Comparison of ENCODE assay signal across 13 cellular contexts in genomic region chr4:38563703-38564490, GRCh38.
DNase-seq lines count a peak whose midpoint lies in the region; ATAC-seq and TF ChIP-seq lines count a peak whose summit lies in the region.
"Had no signal": no experiment of that assay in that cellular context is flagged by ENCODE, and none has a peak within 500 bp of the region (broad histone marks: within the 10 kb centered on the region; RNA-seq: fewer than 3 reads in every experiment).

No MANE protein-coding gene starts in this region.

- intact Hi-C loops in mammary epithelial cell (cut with micrococcal nuclease) (loop anchor here (2.0 to 10.0 kb wide), 3 partner anchors 103 to 499 kb away; no protein-coding TSS in a partner anchor), cardiac septum (cut with DNase I) (loop anchor here (1.0 to 5.0 kb wide), 2 partner anchors 101 to 242 kb away; no protein-coding TSS in a partner anchor)

- ATAC-seq in HG03442 (IDR thresholded peaks at IDR 0.05; ENCODE audit: unreplicated experiment) = no peak

- in situ Hi-C loops in mammary epithelial cell (cut with MboI; ENCODE audit: low sequenced_read_pairs in 2 of 2) = no loop called here

- H3K27me3 ChIP-seq in MG63 = no peaks in the 10 kb centered on the region
- no peaks in the 10 kb centered on the region for H3K27me3 ChIP-seq in mammary epithelial cell (ENCODE audit: insufficient read depth, low read length)

- DNase-seq in MG63 = peak; percentile 25
- DNase-seq in NCI-H510A (lab: John Stamatoyannopoulos, UW) = peak; percentile 54
- no peak for DNase-seq in epithelial cell of prostate (ENCODE audit: low read depth, low spot score)
- DNase-seq in putamen (ENCODE audit: low spot score) = peak; percentile 66
- no peak for DNase-seq in mammary epithelial cell
- no peak for DNase-seq in cardiac septum (ENCODE audit: low spot score)
- DNase-seq in GM10248 (ENCODE audit: extremely low spot score) = no peak
- DNase-seq: activated naive CD8-positive, alpha-beta T cell treated with anti-CD3 and anti-CD28 coated beads, Interleukin-2, amount 10 ng/mL, durations not matched to agents 7 days and 5 days; CD4-positive, CD25-positive, alpha-beta regulatory T cell; effector memory CD4-positive, alpha-beta T cell; Kasumi-1; T-helper 1 cell had no signal

- no peak overlapping the region for H3K4me3 ChIP-seq in MG63
- H3K4me3 ChIP-seq in mammary epithelial cell (replicated peaks in 1 of 3; ENCODE audit: insufficient read depth in 1 of 3, low read depth in 2 of 3, low read length in 3 of 3) = no peak overlapping the region

- H3K36me3 ChIP-seq in MG63 (no peaks in the 10 kb centered on the region), mammary epithelial cell (ENCODE audit: insufficient read depth, low read length) (no peaks in the 10 kb centered on the region)

- no peak overlapping the region for H2AFZ ChIP-seq in mammary epithelial cell (ENCODE audit: low read depth, low read length)

- CTCF ChIA-PET in mammary epithelial cell (lab: Charles Lee; ENCODE audit: low non-redundant PET) = no interaction called here
- CTCF ChIA-PET in GM10248 (lab: Yijun Ruan, JAX) = interaction anchor here (1.6 kb wide), 1 partner anchor 26 kb away, joined by 3 read pairs; no protein-coding TSS in a partner anchor

- no TSS peak for BruUV-seq in mammary epithelial cell (replicated peaks; lab: Mats Ljungman, UMichigan)

- H3K9me3 ChIP-seq in MG63 = no peaks in the 10 kb centered on the region
- H3K9me3 ChIP-seq in mammary epithelial cell (replicated peaks; ENCODE audit: insufficient read depth, low read length) = no peaks in the 10 kb centered on the region

- H3K9ac ChIP-seq in mammary epithelial cell (ENCODE audit: insufficient read depth, low read length) = no peak overlapping the region

- H3K79me2 ChIP-seq in mammary epithelial cell (ENCODE audit: insufficient read depth, low read length) = no peaks in the 10 kb centered on the region

- H3K4me2 ChIP-seq in mammary epithelial cell (ENCODE audit: insufficient read depth, low read depth, low read length) = no peak overlapping the region

- no peak for TF ChIP-seq CTCF in mammary epithelial cell (conservative IDR thresholded peaks at IDR 0.05 in 1 of 2, IDR thresholded peaks at IDR 0.05 in 1 of 2; ENCODE audit: extremely low read depth in 1 of 2, insufficient read depth in 1 of 2, low read depth in 1 of 2, low read length in 2 of 2)
- no peak for TF ChIP-seq CTCF in GM10248 (IDR thresholded peaks at IDR 0.05; ENCODE audit: control extremely low read depth, extremely low read depth, low read depth, missing control alignments)

- dilution Hi-C loops in mammary epithelial cell (cut with HindIII; ENCODE audit: low sequenced_read_pairs) = loop anchor here (10.0 kb wide), 1 partner anchor 101 kb away; the partner anchor contains the start of gene KLF3

- H3K27ac ChIP-seq in epithelial cell of prostate (peak overlapping the region; percentile 81), mammary epithelial cell (ENCODE audit: insufficient read depth, low read depth, low read length) (no peak overlapping the region)

- 97% methylated on average over 9 of the region's 9 CpGs for WGBS in mammary epithelial cell (ENCODE audit: low coverage, missing lambda C conversion rate)

- peaks cover 38% of the 10 kb centered on the region for H3K4me1 ChIP-seq in mammary epithelial cell (ENCODE audit: insufficient read depth, low read length)

- POLR2A ChIA-PET in GM10248 (lab: Yijun Ruan, JAX) = no interaction called here

- H4K20me1 ChIP-seq in mammary epithelial cell (ENCODE audit: insufficient read depth, low read length) = no peaks in the 10 kb centered on the region

Comparison
In these comparisons a context has a peak if more than half of its experiments do, and no peak if none do; other contexts are left out.
1. DNase-seq: peak in MG63 (single experiment), NCI-H510A (single experiment) and putamen (single experiment); none in epithelial cell of prostate (single experiment), mammary epithelial cell (single experiment), cardiac septum (single experiment) and GM10248 (single experiment).